Comparison of ENCODE assay signal across 12 cellular contexts in the genomic region with DNA sequence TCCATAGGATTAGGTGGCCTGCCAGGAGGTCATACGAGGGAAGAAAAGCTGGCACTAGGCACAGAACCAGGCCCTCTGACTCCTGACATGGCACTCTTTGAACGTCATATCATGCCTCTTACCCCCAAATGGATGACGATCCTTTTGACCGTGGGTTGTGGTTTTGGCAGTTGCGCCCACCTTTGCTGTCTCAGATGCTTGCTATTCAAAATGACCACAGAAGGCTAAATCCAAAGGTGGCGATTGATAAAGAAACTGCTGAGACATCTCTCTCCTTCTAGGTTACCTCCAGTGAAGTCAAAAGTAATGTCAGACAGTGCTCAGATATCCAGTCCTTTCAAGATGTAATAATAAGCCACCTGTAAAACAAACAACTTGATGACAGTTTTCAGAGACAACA.
DNase-seq lines count a peak whose midpoint lies in the region; ATAC-seq and TF ChIP-seq lines count a peak whose summit lies in the region.
"Had no signal": no experiment of that assay in that cellular context is flagged by ENCODE, and none has a peak within 500 bp of the region (broad histone marks: within the 10 kb centered on the region; RNA-seq: fewer than 3 reads in every experiment).

No MANE protein-coding gene starts in this region.

- DNase-seq in GM06990 (ENCODE audit: extremely low read depth, insufficient read length), result peak; percentile 23
- peak; percentile 67 for DNase-seq in astrocyte of the hippocampus (ENCODE audit: low read depth, low spot score)
- no peak for DNase-seq in nucleus accumbens (lab: John Stamatoyannopoulos, UW)
- DNase-seq: activated gamma-delta T cell; central memory CD4-positive, alpha-beta T cell; NCI-H1694; NCI-H748 treated with DMSO at 0.1 percent for 48 hours; SIG-M5 had no signal

- no peak overlapping the region for H3K4me3 ChIP-seq in GM06990 (replicated peaks; ENCODE audit: low read depth, low read length)

- no peaks in the 10 kb centered on the region; the same call in none of the 2 replicates for H3K27me3 ChIP-seq in GM06990 (replicated peaks; ENCODE audit: control insufficient read depth, insufficient read depth, low read length)

- peak; percentile 24 for ATAC-seq in GM18861 (IDR thresholded peaks at IDR 0.05; ENCODE audit: unreplicated experiment)
- ATAC-seq in HG02973 (IDR thresholded peaks at IDR 0.05; ENCODE audit: unreplicated experiment), result peak; percentile 41
- no peak for ATAC-seq in GM19467 (IDR thresholded peaks at IDR 0.05; ENCODE audit: unreplicated experiment)
- no peak for ATAC-seq in HG03025 (IDR thresholded peaks at IDR 0.05; ENCODE audit: low FRiP score, unreplicated experiment)

- no peaks in the 10 kb centered on the region for H3K36me3 ChIP-seq in GM06990 (ENCODE audit: control insufficient read depth, insufficient read depth, low read length)

- no peak for TF ChIP-seq CTCF in GM06990 (IDR thresholded peaks at IDR 0.05; ENCODE audit: insufficient read depth, low read length, poor library complexity, severe bottlenecking)

Comparison
In these comparisons a context has a peak if more than half of its experiments do, and no peak if none do; other contexts are left out.
1. DNase-seq: peak in GM06990 (single experiment) and astrocyte of the hippocampus (single experiment); none in nucleus accumbens (0 of 56).
2. ATAC-seq: peak in GM18861 (single experiment) and HG02973 (single experiment); none in GM19467 (single experiment) and HG03025 (single experiment).